Comparison of ENCODE assay signal across 32 cellular contexts in the genomic region with DNA sequence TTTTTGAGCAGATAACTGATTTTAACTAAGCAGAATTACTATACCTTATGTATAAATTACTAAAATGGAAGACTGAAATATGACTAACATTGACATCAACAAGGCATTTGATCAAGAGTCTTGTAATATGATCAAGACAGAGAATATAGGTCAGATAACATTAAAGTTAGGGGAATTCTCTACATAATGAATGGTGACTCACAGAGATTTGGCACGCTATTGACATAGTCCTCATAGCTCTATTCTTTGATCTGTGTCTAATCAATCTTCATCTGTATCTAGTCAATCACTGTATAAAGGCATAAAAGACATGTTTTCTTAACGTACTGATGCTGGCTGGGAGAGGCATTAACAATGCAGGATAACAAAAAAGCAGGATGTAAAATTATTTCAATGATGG.
"Had no signal": no experiment of that assay in that cellular context is flagged by ENCODE, and none has a peak within 500 bp of the region (broad histone marks: within the 10 kb centered on the region; RNA-seq: fewer than 3 reads in every experiment).

No MANE protein-coding gene starts in this region.

- ATAC-seq: gastroesophageal sphincter; naive thymus-derived CD8-positive, alpha-beta T cell; pancreas; sciatic nerve; stimulated activated memory B cell treated with anti-CD40 and anti-IgM and Interleukin-4, amounts not matched to agents 10 μg/mL and 1 μg/mL and 100 μg/mL, for 72 hours; stimulated activated naive CD8-positive, alpha-beta T cell treated with anti-CD3 and anti-CD28 coated beads, Interleukin-15, amount 100 ng/mL, for 72 hours had no signal

- H3K4me3 Mint-ChIP-seq: activated B cell treated with CpG ODN at 0.5 μM for 24 hours; activated naive CD4-positive, alpha-beta T cell treated with anti-CD3 and anti-CD28 coated beads for 36 hours; activated naive CD8-positive, alpha-beta T cell treated with anti-CD3 and anti-CD28 coated beads for 36 hours; dendritic cell treated with granulocyte-macrophage colony-stimulating factor and Interleukin-4, amounts not matched to agents 40 ng/mL and 50 ng/mL, for 4 days; memory B cell; naive thymus-derived CD8-positive, alpha-beta T cell; neural crest cell; stimulated activated memory B cell treated with anti-CD40 and anti-IgM and Interleukin-4, amounts not matched to agents 10 μg/mL and 1 μg/mL and 100 μg/mL, for 72 hours; stimulated activated naive CD8-positive, alpha-beta T cell treated with anti-CD3 and anti-CD28 coated beads, Interleukin-15, amount 100 ng/mL, for 72 hours; type B pancreatic cell had no signal

- H3K27ac Mint-ChIP-seq: activated B cell treated with CpG ODN at 0.5 μM for 24 hours; activated naive CD4-positive, alpha-beta T cell treated with anti-CD3 and anti-CD28 coated beads for 36 hours; activated naive CD8-positive, alpha-beta T cell treated with anti-CD3 and anti-CD28 coated beads for 36 hours; dendritic cell treated with granulocyte-macrophage colony-stimulating factor and Interleukin-4, amounts not matched to agents 40 ng/mL and 50 ng/mL, for 4 days; memory B cell; naive thymus-derived CD8-positive, alpha-beta T cell; stimulated activated memory B cell treated with anti-CD40 and anti-IgM and Interleukin-4, amounts not matched to agents 10 μg/mL and 1 μg/mL and 100 μg/mL, for 72 hours; stimulated activated naive CD8-positive, alpha-beta T cell treated with anti-CD3 and anti-CD28 coated beads, Interleukin-15, amount 100 ng/mL, for 72 hours; type B pancreatic cell had no signal

- DNase-seq: activated B cell treated with CpG ODN at 0.5 μM for 24 hours; activated CD4-positive, alpha-beta T cell treated with anti-CD3 and anti-CD28 coated beads for 4 hours; activated CD4-positive, alpha-beta T cell treated with anti-CD3 and anti-CD28 coated beads, Interleukin-2, amount 50 U/mL, for 4 hours; activated CD8-positive, alpha-beta memory T cell treated with anti-CD3 and anti-CD28 coated beads for 24 hours; activated effector memory CD4-positive, alpha-beta T cell treated with anti-CD3 and anti-CD28 coated beads, Interleukin-2, amount 50 U/mL, for 16 hours; activated naive CD4-positive, alpha-beta T cell treated with anti-CD3 and anti-CD28 coated beads for 36 hours; activated naive CD8-positive, alpha-beta T cell treated with anti-CD3 and anti-CD28 coated beads for 36 hours; adrenal gland; brain microvascular endothelial cell; caudate nucleus; effector CD4-positive, alpha-beta T cell; head of caudate nucleus; hippocampal formation; midbrain; naive thymus-derived CD8-positive, alpha-beta T cell; nucleus accumbens; pancreas; retina; small intestine; stimulated activated CD4-positive, alpha-beta T cell treated with anti-CD3 and anti-CD28 coated beads, Interleukin-4, amount 100 ng/mL, for 24 hours; stimulated activated naive CD8-positive, alpha-beta T cell treated with anti-CD3 and anti-CD28 coated beads, Interleukin-15, amount 100 ng/mL, for 72 hours; substantia nigra; T-helper 2 cell; uterus had no signal

- H3K27me3 Mint-ChIP-seq: activated B cell treated with CpG ODN at 0.5 μM for 24 hours; activated naive CD8-positive, alpha-beta T cell treated with anti-CD3 and anti-CD28 coated beads for 36 hours; dendritic cell treated with granulocyte-macrophage colony-stimulating factor and Interleukin-4, amounts not matched to agents 40 ng/mL and 50 ng/mL, for 4 days; memory B cell; naive thymus-derived CD8-positive, alpha-beta T cell; stimulated activated memory B cell treated with anti-CD40 and anti-IgM and Interleukin-4, amounts not matched to agents 10 μg/mL and 1 μg/mL and 100 μg/mL, for 72 hours; stimulated activated naive CD8-positive, alpha-beta T cell treated with anti-CD3 and anti-CD28 coated beads, Interleukin-15, amount 100 ng/mL, for 72 hours; type B pancreatic cell had no signal

- H3K4me3 ChIP-seq: adrenal gland, gastroesophageal sphincter, pancreas, prostate gland, uterus had no signal

- H3K4me1 Mint-ChIP-seq: activated B cell treated with CpG ODN at 0.5 μM for 24 hours; activated naive CD8-positive, alpha-beta T cell treated with anti-CD3 and anti-CD28 coated beads for 36 hours; memory B cell; naive thymus-derived CD8-positive, alpha-beta T cell; neural crest cell; stimulated activated memory B cell treated with anti-CD40 and anti-IgM and Interleukin-4, amounts not matched to agents 10 μg/mL and 1 μg/mL and 100 μg/mL, for 72 hours; stimulated activated naive CD8-positive, alpha-beta T cell treated with anti-CD3 and anti-CD28 coated beads, Interleukin-15, amount 100 ng/mL, for 72 hours had no signal

- H3K36me3 Mint-ChIP-seq: activated naive CD8-positive, alpha-beta T cell treated with anti-CD3 and anti-CD28 coated beads for 36 hours; memory B cell; naive thymus-derived CD8-positive, alpha-beta T cell; stimulated activated memory B cell treated with anti-CD40 and anti-IgM and Interleukin-4, amounts not matched to agents 10 μg/mL and 1 μg/mL and 100 μg/mL, for 72 hours had no signal

- H3K9me3 Mint-ChIP-seq: activated B cell treated with CpG ODN at 0.5 μM for 24 hours; activated naive CD4-positive, alpha-beta T cell treated with anti-CD3 and anti-CD28 coated beads for 36 hours; activated naive CD8-positive, alpha-beta T cell treated with anti-CD3 and anti-CD28 coated beads for 36 hours; dendritic cell treated with granulocyte-macrophage colony-stimulating factor and Interleukin-4, amounts not matched to agents 40 ng/mL and 50 ng/mL, for 4 days; memory B cell; naive thymus-derived CD8-positive, alpha-beta T cell; neural crest cell; stimulated activated memory B cell treated with anti-CD40 and anti-IgM and Interleukin-4, amounts not matched to agents 10 μg/mL and 1 μg/mL and 100 μg/mL, for 72 hours; stimulated activated naive CD8-positive, alpha-beta T cell treated with anti-CD3 and anti-CD28 coated beads, Interleukin-15, amount 100 ng/mL, for 72 hours; type B pancreatic cell had no signal
